In the genomic region with DNA sequence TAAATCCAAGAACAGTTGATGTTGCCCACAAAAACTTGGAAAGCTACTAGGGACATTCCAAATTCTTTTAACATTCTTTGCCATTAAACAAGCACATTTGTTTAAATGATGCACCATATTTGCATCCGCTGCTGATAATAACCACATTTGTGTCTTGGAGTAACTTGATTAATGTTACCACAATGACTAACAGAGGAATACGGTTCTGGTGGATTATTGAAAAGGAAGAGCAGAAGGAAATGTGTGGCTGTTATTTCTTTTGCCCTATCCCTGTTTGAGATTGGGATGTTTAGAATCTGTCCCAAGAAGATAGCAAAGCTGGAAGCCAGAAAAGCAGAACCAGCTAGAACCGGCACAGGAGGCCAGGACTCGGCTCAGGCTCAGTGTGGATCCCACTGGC, we compare ENCODE assay signal across 1 cellular context.
A peak's percentile ranks its signal among the peaks of the same experiment; 100 is the strongest.
TF ChIP-seq lines count a peak whose summit lies in the region.

No MANE protein-coding gene starts in this region.

TF ChIP-seq in SK-N-SH treated with all-trans-retinoic acid at 6 μM for 48 hours, 23 proteins besides CTCF, POLR2A, EP300 and RAD21 (continued from another document):
- TF ChIP-seq, protein P1, sequence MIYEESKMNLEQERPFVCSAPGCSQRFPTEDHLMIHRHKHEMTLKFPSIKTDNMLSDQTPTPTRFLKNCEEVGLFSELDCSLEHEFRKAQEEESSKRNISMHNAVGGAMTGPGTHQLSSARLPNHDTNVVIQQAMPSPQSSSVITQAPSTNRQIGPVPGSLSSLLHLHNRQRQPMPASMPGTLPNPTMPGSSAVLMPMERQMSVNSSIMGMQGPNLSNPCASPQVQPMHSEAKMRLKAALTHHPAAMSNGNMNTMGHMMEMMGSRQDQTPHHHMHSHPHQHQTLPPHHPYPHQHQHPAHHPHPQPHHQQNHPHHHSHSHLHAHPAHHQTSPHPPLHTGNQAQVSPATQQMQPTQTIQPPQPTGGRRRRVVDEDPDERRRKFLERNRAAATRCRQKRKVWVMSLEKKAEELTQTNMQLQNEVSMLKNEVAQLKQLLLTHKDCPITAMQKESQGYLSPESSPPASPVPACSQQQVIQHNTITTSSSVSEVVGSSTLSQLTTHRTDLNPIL (CRISPR knock-in tag; IDR thresholded peaks at IDR 0.05; ENCODE audit: low read depth), result 0 out of 2 replicates have a peak, but pooled peaks have one; percentile 21
